ENCODE assay signal across 8 cellular contexts in genomic region chr3:126679318-126679751, GRCh38.
A peak's percentile ranks its signal among the peaks of the same experiment; 100 is the strongest.
DNase-seq lines count a peak whose midpoint lies in the region; ATAC-seq and TF ChIP-seq lines count a peak whose summit lies in the region.

No MANE protein-coding gene starts in this region.

- CTCF ChIA-PET in HEK293T (lab: Yijun Ruan, JAX): interaction anchor here (0.8 to 1.6 kb wide), 8 partner anchors 11 to 867 kb away, joined by 3 to 7 read pairs (median 3); partner anchors contain the start of gene CHCHD6

- no peaks in the 10 kb centered on the region for H3K36me3 ChIP-seq in BLaER1

- no peak for ATAC-seq in HG02610 (IDR thresholded peaks at IDR 0.05; ENCODE audit: unreplicated experiment)

- no peaks in the 10 kb centered on the region for H3K9me3 ChIP-seq in BLaER1

- H3K4me2 ChIP-seq in BLaER1: peak overlapping the region; percentile 82

- H4K20me1 ChIP-seq in BLaER1: no peaks in the 10 kb centered on the region

- H3K27ac ChIP-seq in BLaER1: peak overlapping the region; percentile 12; the same call in 1 of the 2 replicates

- peak; percentile 83 for DNase-seq in HEK293T (ENCODE audit: extremely low spot score)
- DNase-seq in NCI-H345 treated with DMSO at 0.1 percent for 48 hours (lab: John Stamatoyannopoulos, UW; ENCODE audit: unreplicated experiment): peak; percentile 60
- DNase-seq in activated CD4-positive, alpha-beta T cell treated with anti-CD3 and anti-CD28 coated beads for 24 hours (ENCODE audit: low read depth in 2 of 2): peak; percentile 76 to 78
- peak; percentile 53 for DNase-seq in central memory CD4-positive, alpha-beta T cell
- DNase-seq in kidney glomerular epithelial cell (lab: John Stamatoyannopoulos, UW): peak; percentile 74
- DNase-seq in stimulated activated CD4-positive, alpha-beta T cell treated with anti-CD3 and anti-CD28 coated beads, Interleukin-2, amount 100 ng/mL, for 24 hours: peak; percentile 86 to 88

- POLR2A ChIA-PET in HEK293T (lab: Yijun Ruan, JAX): no interaction called here

- peaks cover 58% of the 10 kb centered on the region for H3K4me1 ChIP-seq in BLaER1

- no peak overlapping the region for H3K9ac ChIP-seq in BLaER1

- no peak overlapping the region for H3K4me3 ChIP-seq in BLaER1

- H3K27me3 ChIP-seq in BLaER1: no peaks in the 10 kb centered on the region

TF ChIP-seq in HEK293T, 16 proteins besides CTCF, POLR2A, EP300 and RAD21:
- no peak for TF ChIP-seq ARNT (IDR thresholded peaks at IDR 0.05)
- TF ChIP-seq ZNF384 (IDR thresholded peaks at IDR 0.05): no peak
- TF ChIP-seq L3MBTL2 (conservative IDR thresholded peaks at IDR 0.05): peak; percentile 75
- no peak for TF ChIP-seq FOXM1 (IDR thresholded peaks at IDR 0.05; ENCODE audit: borderline replicate concordance)
- TF ChIP-seq FOXK2 (IDR thresholded peaks at IDR 0.05): no peak
